8 cellular contexts compared by ENCODE assay signal in genomic region chr1:214281902-214282695, GRCh38. TPM values are rescaled to one million over a fixed set of nuclear protein-coding genes. Genes with fewer than 3 reads are reported as not detected.
DNase-seq lines count a peak whose midpoint lies in the region; ATAC-seq and TF ChIP-seq lines count a peak whose summit lies in the region.

No MANE protein-coding gene starts in this region.

- peak overlapping the region; percentile 72 for H3K27ac Mint-ChIP-seq in activated CD4-positive, alpha-beta memory T cell treated with anti-CD3 and anti-CD28 coated beads, Interleukin-2, amount 10 ng/mL, durations not matched to agents 7 days and 5 days
- peak overlapping the region; percentile 5 for H3K27ac Mint-ChIP-seq in progenitor cell of endocrine pancreas

- no peaks in the 10 kb centered on the region for H3K9me3 Mint-ChIP-seq in activated CD4-positive, alpha-beta memory T cell treated with anti-CD3 and anti-CD28 coated beads, Interleukin-2, amount 10 ng/mL, durations not matched to agents 7 days and 5 days
- H3K9me3 Mint-ChIP-seq in progenitor cell of endocrine pancreas (ENCODE audit: low read depth): no peaks in the 10 kb centered on the region

- CTCF ChIA-PET in activated CD4-positive, alpha-beta memory T cell treated with anti-CD3 and anti-CD28 coated beads, Interleukin-2, amount 10 ng/mL, durations not matched to agents 7 days and 5 days (lab: Charles Lee): interaction anchor here (1.5 kb wide), 1 partner anchor 51 kb away, joined by 4 read pairs; no protein-coding TSS in a partner anchor

- peaks cover 6% of the 10 kb centered on the region for H3K36me3 Mint-ChIP-seq in activated CD4-positive, alpha-beta memory T cell treated with anti-CD3 and anti-CD28 coated beads, Interleukin-2, amount 10 ng/mL, durations not matched to agents 7 days and 5 days (ENCODE audit: low read depth)
- peaks cover 7% of the 10 kb centered on the region for H3K36me3 Mint-ChIP-seq in progenitor cell of endocrine pancreas (ENCODE audit: insufficient read depth)

- H3K4me1 Mint-ChIP-seq in activated CD4-positive, alpha-beta memory T cell treated with anti-CD3 and anti-CD28 coated beads, Interleukin-2, amount 10 ng/mL, durations not matched to agents 7 days and 5 days: peaks cover 41% of the 10 kb centered on the region
- H3K4me1 Mint-ChIP-seq in progenitor cell of endocrine pancreas (ENCODE audit: low read depth): peaks cover 19% of the 10 kb centered on the region

- ATAC-seq in Right ventricle myocardium superior (ENCODE audit: poor library complexity): peak; percentile 6
- no peak for ATAC-seq in HG02884 (IDR thresholded peaks at IDR 0.05; ENCODE audit: unreplicated experiment)
- ATAC-seq in HG03520 (IDR thresholded peaks at IDR 0.05; ENCODE audit: unreplicated experiment): no peak

- DNase-seq in SIG-M5 treated with dmso at 0.1 percent for 504 hours (lab: John Stamatoyannopoulos, UW; ENCODE audit: unreplicated experiment) (peak; percentile 44), SIG-M5 (lab: John Stamatoyannopoulos, UW) (no peak), Kasumi-1 (lab: John Stamatoyannopoulos, UW) (peak; percentile 18 to 28), Right ventricle myocardium superior (peak; percentile 76), progenitor cell of endocrine pancreas (ENCODE audit: low spot score, unreplicated experiment) (no peak)
- no peak for DNase-seq in activated CD4-positive, alpha-beta memory T cell treated with anti-CD3 and anti-CD28 coated beads, Interleukin-2, amount 10 ng/mL, durations not matched to agents 7 days and 5 days

- H3K27me3 Mint-ChIP-seq in activated CD4-positive, alpha-beta memory T cell treated with anti-CD3 and anti-CD28 coated beads, Interleukin-2, amount 10 ng/mL, durations not matched to agents 7 days and 5 days: no peaks in the 10 kb centered on the region
- no peaks in the 10 kb centered on the region for H3K27me3 Mint-ChIP-seq in progenitor cell of endocrine pancreas

- intact Hi-C loops in Right ventricle myocardium superior (cut with DNase I): no loop called here

- peak overlapping the region; percentile 96 for H3K4me3 Mint-ChIP-seq in activated CD4-positive, alpha-beta memory T cell treated with anti-CD3 and anti-CD28 coated beads, Interleukin-2, amount 10 ng/mL, durations not matched to agents 7 days and 5 days
- peak overlapping the region; percentile 78 for H3K4me3 Mint-ChIP-seq in progenitor cell of endocrine pancreas (ENCODE audit: low read depth)

- POLR2A ChIA-PET in activated CD4-positive, alpha-beta memory T cell treated with anti-CD3 and anti-CD28 coated beads, Interleukin-2, amount 10 ng/mL, durations not matched to agents 7 days and 5 days (lab: Charles Lee): interaction anchor here (1.5 kb wide), 1 partner anchor 146 kb away, joined by 3 read pairs; no protein-coding TSS in a partner anchor

- no peak for TF ChIP-seq CTCF in progenitor cell of endocrine pancreas (IDR thresholded peaks at IDR 0.05; ENCODE audit: unreplicated experiment)

RNA-seq across cellular contexts. Expression of gene SMYD2, which starts 1.1 kb away (rescaled TPM):
- 10 to 100 TPM; 33.8 to 34.9 TPM for total RNA-seq in activated CD4-positive, alpha-beta memory T cell treated with anti-CD3 and anti-CD28 coated beads, Interleukin-2, amount 10 ng/mL, durations not matched to agents 7 days and 5 days
- total RNA-seq in Right ventricle myocardium superior (184 TPM), progenitor cell of endocrine pancreas (46.8 and 47.8 TPM in 2 replicates)

Comparison
In these comparisons a context has a peak if more than half of its experiments do, and no peak if none do; other contexts are left out.
1. DNase-seq: peak in SIG-M5 treated with dmso at 0.1 percent for 504 hours (single experiment), Kasumi-1 (2 of 2) and Right ventricle myocardium superior (single experiment); none in SIG-M5 (single experiment), activated CD4-positive, alpha-beta memory T cell treated with anti-CD3 and anti-CD28 coated beads, Interleukin-2, amount 10 ng/mL, durations not matched to agents 7 days and 5 days (single experiment) and progenitor cell of endocrine pancreas (single experiment).